In the genomic region with DNA sequence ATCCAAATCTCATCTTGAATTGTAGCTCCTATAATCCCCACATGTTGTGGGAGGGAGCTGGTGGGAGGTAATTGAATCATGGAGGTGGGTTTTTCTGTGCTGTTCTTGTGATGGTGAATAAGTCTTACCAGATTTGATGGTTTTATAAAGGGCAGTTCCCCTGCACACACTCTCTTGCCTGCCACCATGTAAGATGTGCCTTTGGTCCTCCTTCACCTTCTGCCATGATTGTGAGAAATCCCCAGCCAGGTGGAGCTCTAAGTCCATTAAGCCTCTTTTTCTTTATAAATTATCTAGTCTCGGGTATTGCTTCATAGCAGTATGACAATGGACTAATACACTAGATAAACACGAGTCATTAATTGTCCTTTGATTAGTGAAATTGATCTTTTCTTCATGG, we compare ENCODE assay signal across 31 cellular contexts.
"Had no signal": no experiment of that assay in that cellular context is flagged by ENCODE, and none has a peak within 500 bp of the region (broad histone marks: within the 10 kb centered on the region; RNA-seq: fewer than 3 reads in every experiment).

No MANE protein-coding gene starts in this region.

- H3K4me1 ChIP-seq: breast epithelium had no signal

- H3K27me3 Mint-ChIP-seq: activated B cell treated with CpG ODN at 0.5 μM for 24 hours; activated CD4-positive, alpha-beta T cell treated with anti-CD3 and anti-CD28 coated beads, Interleukin-2, amount 10 ng/mL, durations not matched to agents 24 days and 14 days; activated naive CD4-positive, alpha-beta T cell treated with anti-CD3 and anti-CD28 coated beads, Interleukin-2, amount 10 ng/mL, durations not matched to agents 7 days and 5 days; activated naive CD8-positive, alpha-beta T cell treated with anti-CD3 and anti-CD28 coated beads for 36 hours had no signal

- DNase-seq: activated B cell treated with CpG ODN at 0.5 μM for 24 hours; activated CD4-positive, alpha-beta T cell treated with anti-CD3 and anti-CD28 coated beads for 1 hour; activated CD4-positive, alpha-beta T cell treated with anti-CD3 and anti-CD28 coated beads, Interleukin-2, amount 10 ng/mL, durations not matched to agents 24 days and 14 days; activated CD4-positive, alpha-beta T cell treated with anti-CD3 and anti-CD28 coated beads, Interleukin-2, amount 50 U/mL, for 48 hours; activated gamma-delta T cell treated with Interleukin-2 at 50 U/mL for 16 hours; activated naive CD4-positive, alpha-beta T cell treated with anti-CD3 and anti-CD28 coated beads, Interleukin-2, amount 10 ng/mL, durations not matched to agents 7 days and 5 days; activated naive CD8-positive, alpha-beta T cell treated with anti-CD3 and anti-CD28 coated beads for 36 hours; activated T-cell treated with anti-CD3 and anti-CD28 coated beads for 4 hours; activated T-cell treated with anti-CD3 and anti-CD28 coated beads, Interleukin-2, amount 50 U/mL, for 48 hours; caudate nucleus; KG1; NCI-H1048; NCI-H146; NCI-H187 treated with DMSO at 0.1 percent for 48 hours; NCI-H2081 treated with DMSO at 0.1 percent for 48 hours; NCI-H2171 treated with DMSO at 0.1 percent for 48 hours; NCI-H345; NCI-H510A; NCI-H69; NK-92 treated with Interleukin-12 subunit alpha and Interleukin-12 subunit beta, amount 100 ng/mL, for 24 hours; OCI-M1; RPMI8226; T-cell; T-helper 2 cell; T1000 had no signal

- H3K27me3 ChIP-seq: breast epithelium had no signal

- H3K9me3 ChIP-seq: breast epithelium had no signal

- H3K36me3 ChIP-seq: breast epithelium had no signal

- H3K27ac ChIP-seq: breast epithelium, SK-N-MC had no signal

- H3K4me3 ChIP-seq: breast epithelium, SK-N-MC had no signal

- H3K4me3 Mint-ChIP-seq: activated B cell treated with CpG ODN at 0.5 μM for 24 hours; activated CD4-positive, alpha-beta T cell treated with anti-CD3 and anti-CD28 coated beads, Interleukin-2, amount 10 ng/mL, durations not matched to agents 24 days and 14 days; activated naive CD4-positive, alpha-beta T cell treated with anti-CD3 and anti-CD28 coated beads, Interleukin-2, amount 10 ng/mL, durations not matched to agents 7 days and 5 days; activated naive CD8-positive, alpha-beta T cell treated with anti-CD3 and anti-CD28 coated beads for 36 hours; T-cell had no signal

- H3K4me1 Mint-ChIP-seq: activated naive CD4-positive, alpha-beta T cell treated with anti-CD3 and anti-CD28 coated beads, Interleukin-2, amount 10 ng/mL, durations not matched to agents 7 days and 5 days; activated naive CD8-positive, alpha-beta T cell treated with anti-CD3 and anti-CD28 coated beads for 36 hours; T-cell had no signal

- FAIRE-seq: TTC549 had no signal

- H3K27ac Mint-ChIP-seq: activated B cell treated with CpG ODN at 0.5 μM for 24 hours; activated CD4-positive, alpha-beta T cell treated with anti-CD3 and anti-CD28 coated beads, Interleukin-2, amount 10 ng/mL, durations not matched to agents 24 days and 14 days; activated naive CD4-positive, alpha-beta T cell treated with anti-CD3 and anti-CD28 coated beads, Interleukin-2, amount 10 ng/mL, durations not matched to agents 7 days and 5 days; activated naive CD8-positive, alpha-beta T cell treated with anti-CD3 and anti-CD28 coated beads for 36 hours; activated T-helper 2 cell treated with anti-CD3 and anti-CD28 coated beads, Interferon-gamma antibody, Interleukin-2, Interleukin-4, amounts not matched to agents 10 μg/mL and 5 μg/mL and 100 μg/mL, durations not matched to agents 14 hours and 24 hours and 36 hours; T-cell had no signal

- ATAC-seq: Panc1, Right ventricle myocardium inferior, T-cell had no signal

- H3K36me3 Mint-ChIP-seq: activated naive CD4-positive, alpha-beta T cell treated with anti-CD3 and anti-CD28 coated beads, Interleukin-2, amount 10 ng/mL, durations not matched to agents 7 days and 5 days; activated naive CD8-positive, alpha-beta T cell treated with anti-CD3 and anti-CD28 coated beads for 36 hours; T-cell had no signal
